22 cellular contexts compared by ENCODE assay signal in the genomic region with DNA sequence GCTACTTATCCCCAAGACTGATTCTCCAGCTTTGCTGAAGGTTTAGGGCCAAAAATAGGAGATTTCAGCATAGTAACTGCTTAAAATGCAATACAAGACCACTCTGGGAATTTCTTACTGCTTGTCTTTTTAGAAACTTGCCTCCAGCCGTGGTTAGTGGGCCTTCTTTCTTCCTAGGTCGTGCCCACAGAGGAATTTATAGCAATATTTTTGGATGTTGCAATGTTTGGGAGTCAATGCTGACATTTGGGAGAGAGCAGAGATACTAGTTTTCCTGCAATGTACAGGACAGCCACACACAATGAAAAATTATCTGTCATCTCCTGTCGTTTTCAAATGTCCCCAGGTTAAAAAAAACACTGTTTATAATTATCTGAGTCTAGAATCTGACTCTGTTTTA.
"Had no signal": no experiment of that assay in that cellular context is flagged by ENCODE, and none has a peak within 500 bp of the region (broad histone marks: within the 10 kb centered on the region; RNA-seq: fewer than 3 reads in every experiment).

No MANE protein-coding gene starts in this region.

- H3K9me3 ChIP-seq: breast epithelium, heart right ventricle, right atrium auricular region, spleen, tibial nerve had no signal

- H3K9me3 Mint-ChIP-seq: activated naive CD4-positive, alpha-beta T cell treated with anti-CD3 and anti-CD28 coated beads for 36 hours; endodermal cell; neural crest cell had no signal

- H3K4me3 ChIP-seq: breast epithelium, heart right ventricle, right atrium auricular region, spleen, tibial nerve had no signal

- H3K27me3 ChIP-seq: breast epithelium, heart right ventricle, right atrium auricular region, spleen, tibial nerve had no signal

- DNase-seq: activated CD4-positive, alpha-beta T cell treated with anti-CD3 and anti-CD28 coated beads for 4 hours; activated CD4-positive, alpha-beta T cell treated with anti-CD3 and anti-CD28 coated beads, Interleukin-2, amount 50 U/mL, for 4 hours; activated CD8-positive, alpha-beta memory T cell treated with anti-CD3 and anti-CD28 coated beads for 24 hours; activated effector memory CD4-positive, alpha-beta T cell treated with anti-CD3 and anti-CD28 coated beads, Interleukin-2, amount 50 U/mL, for 16 hours; activated naive CD4-positive, alpha-beta T cell treated with anti-CD3 and anti-CD28 coated beads for 36 hours; central memory CD4-positive, alpha-beta T cell; endodermal cell; foreskin melanocyte; heart right ventricle; naive thymus-derived CD4-positive, alpha-beta T cell; nucleus accumbens; spleen; stimulated activated naive CD4-positive, alpha-beta T cell treated with Interleukin-2 at 50 U/mL for 16 hours had no signal

- H3K27ac ChIP-seq: breast epithelium, heart right ventricle, right atrium auricular region, spleen, tibial nerve, VCaP had no signal

- H3K27ac Mint-ChIP-seq: activated naive CD4-positive, alpha-beta T cell treated with anti-CD3 and anti-CD28 coated beads for 36 hours; activated T-helper 1 cell treated with anti-CD3 and anti-CD28 coated beads, Interleukin-12 subunit alpha, Interleukin-12 subunit beta, Interleukin-2, Interleukin-4 antibody, amounts not matched to agents 30 ng/mL and 10 ng/mL and 1 ng/mL, durations not matched to agents 14 hours and 24 hours and 36 hours; endodermal cell; mesothelial cell of epicardium had no signal

- FAIRE-seq: TTC549 had no signal

- H3K36me3 ChIP-seq: breast epithelium, heart right ventricle, right atrium auricular region, spleen, tibial nerve had no signal

- H3K4me1 ChIP-seq: breast epithelium, right atrium auricular region, tibial nerve had no signal

- H3K36me3 Mint-ChIP-seq: mesothelial cell of epicardium had no signal

- H3K4me3 Mint-ChIP-seq: activated naive CD4-positive, alpha-beta T cell treated with anti-CD3 and anti-CD28 coated beads for 36 hours; activated T-helper 1 cell treated with anti-CD3 and anti-CD28 coated beads, Interleukin-12 subunit alpha, Interleukin-12 subunit beta, Interleukin-2, Interleukin-4 antibody, amounts not matched to agents 30 ng/mL and 10 ng/mL and 1 ng/mL, durations not matched to agents 14 hours and 24 hours and 36 hours; endodermal cell; mesothelial cell of epicardium; neural crest cell had no signal

- ATAC-seq: esophagus mucosa; heart right ventricle; naive thymus-derived CD4-positive, alpha-beta T cell had no signal
